2 cellular contexts compared by ENCODE assay signal in the genomic region with DNA sequence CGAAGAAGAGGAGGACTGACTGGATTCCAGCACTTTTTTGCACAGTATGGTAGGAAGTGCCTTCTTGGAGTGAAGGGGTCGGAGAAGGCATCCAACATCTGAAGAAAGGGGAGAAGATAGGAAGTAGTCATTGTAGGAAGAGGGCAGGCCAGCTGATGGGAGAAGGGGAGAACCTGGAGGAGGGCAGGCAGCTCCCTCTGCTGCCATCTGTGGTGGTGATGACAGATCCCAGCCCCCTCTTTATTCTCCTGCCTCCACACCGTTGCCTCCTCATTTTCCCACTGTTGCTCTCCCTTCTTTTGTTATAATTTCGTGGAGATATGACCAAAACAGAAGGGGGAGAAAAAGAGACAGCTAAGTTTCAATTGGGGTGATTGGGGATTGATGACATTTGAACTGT.
TF ChIP-seq lines count a peak whose summit lies in the region.

No MANE protein-coding gene starts in this region.

TF ChIP-seq in HepG2, 621 proteins besides CTCF, POLR2A, EP300 and RAD21:
- TF ChIP-seq STAG1 (CRISPR knock-in tag; IDR thresholded peaks at IDR 0.05) (peak; percentile 6; the same call in 1 of the 2 replicates), FOXK1 (CRISPR knock-in tag; IDR thresholded peaks at IDR 0.05; ENCODE audit: borderline replicate concordance, low read depth) (no peak)

TF ChIP-seq in H1, 55 proteins besides CTCF, POLR2A, EP300 and RAD21:
- TF ChIP-seq SIRT6 (IDR thresholded peaks at IDR 0.05; ENCODE audit: low read length) (no peak), SAP30 (IDR thresholded peaks at IDR 0.05; ENCODE audit: insufficient read depth, insufficient replicate concordance, low read length) (no peak), POLR2AphosphoS5 (IDR thresholded peaks at IDR 0.05; ENCODE audit: low read depth, low read length) (no peak), RBBP5 (IDR thresholded peaks at IDR 0.05; ENCODE audit: borderline replicate concordance, low read depth, low read length) (no peak), POU5F1 (IDR thresholded peaks at IDR 0.05; ENCODE audit: low read depth, low read length) (no peak), KDM1A (IDR thresholded peaks at IDR 0.05; ENCODE audit: borderline replicate concordance, low read length) (no peak), SRF (IDR thresholded peaks at IDR 0.05; ENCODE audit: low read depth, low read length) (no peak), CBX5 (IDR thresholded peaks at IDR 0.05; ENCODE audit: low read depth, low read length) (no peak)
- TF ChIP-seq, protein P1, sequence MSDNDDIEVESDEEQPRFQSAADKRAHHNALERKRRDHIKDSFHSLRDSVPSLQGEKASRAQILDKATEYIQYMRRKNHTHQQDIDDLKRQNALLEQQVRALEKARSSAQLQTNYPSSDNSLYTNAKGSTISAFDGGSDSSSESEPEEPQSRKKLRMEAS (IDR thresholded peaks at IDR 0.05) = no peak
